35 cellular contexts compared by ENCODE assay signal in genomic region chr3:130374908-130375307, GRCh38. TPM values are rescaled to one million over a fixed set of nuclear protein-coding genes. Genes with fewer than 3 reads are reported as not detected.
"Had no signal": no experiment of that assay in that cellular context is flagged by ENCODE, and none has a peak within 500 bp of the region (broad histone marks: within the 10 kb centered on the region; RNA-seq: fewer than 3 reads in every experiment).

No MANE protein-coding gene starts in this region.

- DNase-seq: activated CD4-positive, alpha-beta memory T cell treated with anti-CD3 and anti-CD28 coated beads, Interleukin-2, amount 10 ng/mL, durations not matched to agents 7 days and 5 days; activated CD4-positive, alpha-beta T cell treated with anti-CD3 and anti-CD28 coated beads for 1 hour; activated CD4-positive, alpha-beta T cell treated with anti-CD3 and anti-CD28 coated beads for 36 hours; activated CD4-positive, alpha-beta T cell treated with anti-CD3 and anti-CD28 coated beads for 48 hours; activated CD4-positive, alpha-beta T cell treated with anti-CD3 and anti-CD28 coated beads, Interleukin-2, amount 10 ng/mL, durations not matched to agents 7 days and 5 days; activated CD4-positive, alpha-beta T cell treated with anti-CD3 and anti-CD28 coated beads, Interleukin-2, amount 50 U/mL, for 48 hours; activated CD4-positive, CD25-positive, alpha-beta regulatory T cell; activated CD8-positive, alpha-beta memory T cell treated with anti-CD3 and anti-CD28 coated beads for 24 hours; activated CD8-positive, alpha-beta memory T cell treated with anti-CD3 and anti-CD28 coated beads, Interleukin-2, amount 10 ng/mL, durations not matched to agents 7 days and 5 days; activated CD8-positive, alpha-beta memory T cell treated with anti-CD3 and anti-CD28 coated beads, Interleukin-2, amount 50 U/mL, for 48 hours; activated CD8-positive, alpha-beta T cell treated with anti-CD3 and anti-CD28 coated beads, Interleukin-2, amount 10 ng/mL, durations not matched to agents 7 days and 5 days; activated effector memory CD4-positive, alpha-beta T cell treated with Interleukin-2 at 50 U/mL for 16 hours; activated gamma-delta T cell; activated naive CD4-positive, alpha-beta T cell treated with anti-CD3 and anti-CD28 coated beads, Interleukin-2, amount 10 ng/mL, durations not matched to agents 7 days and 5 days; activated naive CD4-positive, alpha-beta T cell treated with Interleukin-2 at 50 U/mL for 16 hours; activated naive CD8-positive, alpha-beta T cell treated with anti-CD3 and anti-CD28 coated beads, Interleukin-2, amount 10 ng/mL, durations not matched to agents 7 days and 5 days; activated naive CD8-positive, alpha-beta T cell treated with anti-CD3 and anti-CD28 coated beads, Interleukin-2, amount 50 U/mL, for 24 hours; activated T-cell treated with anti-CD3 and anti-CD28 coated beads, Interleukin-2, amount 50 U/mL, for 24 hours; activated T-cell treated with anti-CD3 and anti-CD28 coated beads, Interleukin-2, amount 50 U/mL, for 48 hours; amygdala; aorta; body of pancreas; brain microvascular endothelial cell; central memory CD4-positive, alpha-beta T cell; T-helper 1 cell; T-helper 2 cell; T-helper 9 cell; WERI-Rb-1 had no signal

- FAIRE-seq: astrocyte had no signal

- H3K4me1 ChIP-seq: body of pancreas, breast epithelium had no signal

- ATAC-seq: activated CD4-positive, alpha-beta T cell treated with anti-CD3 and anti-CD28 coated beads for 36 hours; activated CD4-positive, CD25-positive, alpha-beta regulatory T cell treated with anti-CD3 and anti-CD28 coated beads, Interleukin-2, amount 50 U/mL, for 24 hours; activated CD8-positive, alpha-beta memory T cell treated with anti-CD3 and anti-CD28 coated beads, Interleukin-2, amount 10 ng/mL, durations not matched to agents 7 days and 5 days; activated CD8-positive, alpha-beta T cell treated with anti-CD3 and anti-CD28 coated beads, Interleukin-2, amount 10 ng/mL, durations not matched to agents 7 days and 5 days; activated naive CD8-positive, alpha-beta T cell treated with anti-CD3 and anti-CD28 coated beads, Interleukin-2, amount 50 U/mL, for 24 hours; body of pancreas; WTC11 had no signal

- H3K36me3 ChIP-seq: brain microvascular endothelial cell, breast epithelium, WERI-Rb-1 had no signal

- H3K27me3 ChIP-seq: body of pancreas, brain microvascular endothelial cell, breast epithelium had no signal

- H3K4me3 ChIP-seq: body of pancreas, breast epithelium had no signal

- H3K27ac ChIP-seq: body of pancreas, brain microvascular endothelial cell, breast epithelium, WERI-Rb-1 had no signal

- H3K9me3 ChIP-seq: body of pancreas, breast epithelium had no signal

RNA-seq across cellular contexts. Expression of gene COL6A5, which starts 29.4 kb away (rescaled TPM):
- total RNA-seq: activated CD4-positive, alpha-beta T cell treated with anti-CD3 and anti-CD28 coated beads for 36 hours; activated CD4-positive, alpha-beta T cell treated with anti-CD3 and anti-CD28 coated beads, Interleukin-2, amount 10 ng/mL, durations not matched to agents 7 days and 5 days; activated CD8-positive, alpha-beta T cell treated with anti-CD3 and anti-CD28 coated beads, Interleukin-2, amount 10 ng/mL, durations not matched to agents 7 days and 5 days; activated naive CD8-positive, alpha-beta T cell treated with anti-CD3 and anti-CD28 coated beads, Interleukin-2, amount 10 ng/mL, durations not matched to agents 7 days and 5 days; activated T-helper 2 cell treated with anti-CD3 and anti-CD28 coated beads, Interferon-gamma antibody, Interleukin-2, Interleukin-4, amounts not matched to agents 10 μg/mL and 5 μg/mL and 100 μg/mL, durations not matched to agents 14 hours and 24 hours and 36 hours; aorta; body of pancreas; breast epithelium; cardiac septum; WTC11 had no signal
- polyA plus RNA-seq: adipose tissue, aorta had no signal
